ENCODE assay signal across 30 cellular contexts in the genomic region with DNA sequence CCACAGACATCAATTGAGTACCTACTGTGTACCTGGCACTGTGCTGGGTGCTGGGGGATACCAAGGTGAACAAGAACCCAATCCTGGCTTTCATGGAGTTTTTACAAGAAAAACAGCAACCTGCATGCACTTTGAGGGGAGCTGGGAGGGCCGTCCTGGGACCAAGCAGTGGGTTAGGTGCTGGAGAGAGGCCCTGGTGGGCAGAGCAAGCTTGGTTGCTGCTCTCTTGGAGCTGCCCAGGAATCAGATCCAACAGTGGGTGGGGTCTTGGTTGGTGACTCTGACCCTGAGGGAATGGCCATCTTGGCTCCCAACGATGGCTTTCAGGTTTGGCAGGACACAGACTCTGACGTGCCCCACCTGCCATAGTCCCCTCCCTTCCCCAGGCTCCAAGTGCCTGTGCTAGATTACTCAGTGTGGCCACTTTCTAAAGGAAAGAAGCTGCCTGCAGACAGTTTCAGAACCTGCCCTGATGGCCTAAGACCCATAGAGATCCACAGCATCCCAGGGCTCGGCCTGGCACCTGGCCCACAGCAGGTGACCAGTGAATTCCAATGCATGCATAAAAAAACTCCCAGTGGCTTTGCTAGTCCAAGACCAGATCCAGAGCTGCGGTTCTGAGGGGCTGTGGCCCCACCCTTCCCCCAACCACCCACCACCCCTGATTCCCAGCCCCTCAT.
"Had no signal": no experiment of that assay in that cellular context is flagged by ENCODE, and none has a peak within 500 bp of the region (broad histone marks: within the 10 kb centered on the region; RNA-seq: fewer than 3 reads in every experiment).

No MANE protein-coding gene starts in this region.

- H3K27ac ChIP-seq: brain microvascular endothelial cell, RWPE1, SJCRH30, SK-N-MC had no signal

- H3K27ac Mint-ChIP-seq: activated CD8-positive, alpha-beta T cell treated with anti-CD3 and anti-CD28 coated beads for 36 hours; activated naive CD8-positive, alpha-beta T cell treated with anti-CD3 and anti-CD28 coated beads for 36 hours; activated T-cell treated with anti-CD3 and anti-CD28 coated beads, Interleukin-2, amount 50 U/mL, for 72 hours; activated T-helper 17 cell treated with anti-CD3 and anti-CD28 coated beads, Interleukin-2, amount 50 U/mL, for 72 hours; T-helper 2 cell treated with Interferon-gamma antibody and Interleukin-4, amounts not matched to agents 5 μg/mL and 100 μg/mL, for 36 hours had no signal

- H3K9me3 Mint-ChIP-seq: activated CD4-positive, alpha-beta T cell treated with anti-CD3 and anti-CD28 coated beads, Interleukin-2, amount 10 ng/mL, durations not matched to agents 24 days and 14 days; activated CD8-positive, alpha-beta T cell treated with anti-CD3 and anti-CD28 coated beads for 36 hours; activated naive CD8-positive, alpha-beta T cell treated with anti-CD3 and anti-CD28 coated beads for 36 hours; activated T-cell treated with anti-CD3 and anti-CD28 coated beads, Interleukin-2, amount 50 U/mL, for 72 hours; activated T-helper 17 cell treated with anti-CD3 and anti-CD28 coated beads, Interleukin-2, amount 50 U/mL, for 72 hours; T-helper 2 cell treated with Interferon-gamma antibody and Interleukin-4, amounts not matched to agents 5 μg/mL and 100 μg/mL, for 36 hours had no signal

- H3K4me3 ChIP-seq: K562, SJCRH30, SK-N-MC had no signal

- H3K4me1 Mint-ChIP-seq: activated T-helper 17 cell treated with anti-CD3 and anti-CD28 coated beads, Interleukin-2, amount 50 U/mL, for 72 hours had no signal

- ATAC-seq: activated CD8-positive, alpha-beta T cell treated with anti-CD3 and anti-CD28 coated beads for 36 hours; activated T-cell treated with anti-CD3 and anti-CD28 coated beads, Interleukin-2, amount 50 U/mL, for 72 hours; activated T-helper 17 cell treated with anti-CD3 and anti-CD28 coated beads, Interleukin-2, amount 50 U/mL, for 72 hours; K562; PC-3 had no signal

- H3K9me3 ChIP-seq: SJCRH30 had no signal

- H3K36me3 ChIP-seq: SJCRH30 had no signal

- H3K27me3 Mint-ChIP-seq: activated CD4-positive, alpha-beta T cell treated with anti-CD3 and anti-CD28 coated beads, Interleukin-2, amount 10 ng/mL, durations not matched to agents 24 days and 14 days; activated CD8-positive, alpha-beta T cell treated with anti-CD3 and anti-CD28 coated beads for 36 hours; activated naive CD8-positive, alpha-beta T cell treated with anti-CD3 and anti-CD28 coated beads for 36 hours; activated T-helper 17 cell treated with anti-CD3 and anti-CD28 coated beads, Interleukin-2, amount 50 U/mL, for 72 hours had no signal

- FAIRE-seq: K562, RCC 7860, TTC549 had no signal

- H3K27me3 ChIP-seq: brain microvascular endothelial cell, SJCRH30 had no signal

- DNase-seq: activated CD4-positive, alpha-beta T cell treated with anti-CD3 and anti-CD28 coated beads, Interleukin-2, amount 10 ng/mL, durations not matched to agents 24 days and 14 days; activated CD4-positive, alpha-beta T cell treated with anti-CD3 and anti-CD28 coated beads, Interleukin-2, amount 50 U/mL, for 4 hours; activated CD8-positive, alpha-beta T cell treated with anti-CD3 and anti-CD28 coated beads for 36 hours; activated effector memory CD4-positive, alpha-beta T cell treated with anti-CD3 and anti-CD28 coated beads, Interleukin-2, amount 50 U/mL, for 16 hours; activated naive CD4-positive, alpha-beta T cell; activated naive CD4-positive, alpha-beta T cell treated with anti-CD3 and anti-CD28 coated beads, Interleukin-2, amount 50 U/mL, for 16 hours; activated naive CD8-positive, alpha-beta T cell treated with anti-CD3 and anti-CD28 coated beads for 36 hours; activated T-cell treated with anti-CD3 and anti-CD28 coated beads, Interleukin-2, amount 50 U/mL, for 1 hour; activated T-cell treated with anti-CD3 and anti-CD28 coated beads, Interleukin-2, amount 50 U/mL, for 72 hours; amniotic stem cell; brain microvascular endothelial cell; Karpas-422; NCI-H1048; NCI-H1105 treated with DMSO at 0.1 percent for 48 hours; NCI-H1436; NCI-H1694; NCI-H2029; NCI-H345; NCI-H524 treated with DMSO at 0.1 percent for 48 hours; NK-92 treated with Interleukin-12 subunit alpha and Interleukin-12 subunit beta, amount 100 ng/mL, for 24 hours; PC-3; SHP77; SJCRH30 had no signal

- H3K4me3 Mint-ChIP-seq: activated CD4-positive, alpha-beta T cell treated with anti-CD3 and anti-CD28 coated beads, Interleukin-2, amount 10 ng/mL, durations not matched to agents 24 days and 14 days; activated CD8-positive, alpha-beta T cell treated with anti-CD3 and anti-CD28 coated beads for 36 hours; activated naive CD8-positive, alpha-beta T cell treated with anti-CD3 and anti-CD28 coated beads for 36 hours; activated T-cell treated with anti-CD3 and anti-CD28 coated beads, Interleukin-2, amount 50 U/mL, for 72 hours; activated T-helper 17 cell treated with anti-CD3 and anti-CD28 coated beads, Interleukin-2, amount 50 U/mL, for 72 hours; T-helper 2 cell treated with Interferon-gamma antibody and Interleukin-4, amounts not matched to agents 5 μg/mL and 100 μg/mL, for 36 hours had no signal
